8 cellular contexts compared by ENCODE assay signal in the genomic region with DNA sequence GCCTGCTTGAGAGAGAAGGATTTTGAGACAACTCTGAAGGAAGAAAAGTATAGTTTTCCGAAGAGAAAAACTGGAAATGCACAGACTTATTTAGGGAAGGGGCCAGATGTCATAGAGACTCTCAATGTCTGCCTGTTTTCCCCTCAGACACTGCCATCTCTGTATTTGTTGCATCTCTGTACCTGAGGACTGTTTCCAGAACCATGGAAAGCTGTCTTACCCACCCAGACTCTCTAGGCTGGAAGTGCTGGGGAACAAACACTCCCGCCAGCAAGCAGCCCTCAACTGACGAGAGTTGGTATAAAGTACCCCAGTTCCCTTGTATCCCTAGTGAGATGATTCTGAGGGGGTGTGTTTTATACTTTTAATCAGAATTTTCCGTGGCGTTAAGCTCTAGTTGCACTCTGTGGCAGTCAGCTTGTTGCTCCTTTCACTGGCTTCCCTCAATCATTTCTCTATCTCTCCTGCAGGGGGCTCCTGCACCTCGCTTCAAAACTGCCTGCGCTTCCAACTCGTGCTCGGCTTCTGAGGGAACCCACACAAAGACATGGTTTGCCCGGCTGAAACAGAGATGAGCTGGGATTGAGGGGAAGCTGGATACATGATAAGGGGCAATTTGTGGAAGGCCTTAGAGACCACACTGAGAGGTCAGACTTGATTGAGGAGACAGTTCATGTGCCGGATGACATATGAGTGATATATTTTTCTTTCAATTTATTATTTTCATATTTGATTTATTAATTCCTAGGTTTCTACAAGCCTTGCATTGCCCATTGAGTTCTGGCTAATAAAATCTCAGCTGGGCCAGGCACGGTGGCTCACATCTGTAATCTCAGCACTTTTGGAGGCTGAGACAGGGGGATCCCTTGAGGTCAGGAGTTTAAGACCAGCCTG. TPM values are rescaled to one million over a fixed set of nuclear protein-coding genes. Genes with fewer than 3 reads are reported as not detected.
DNase-seq lines count a peak whose midpoint lies in the region; ATAC-seq and TF ChIP-seq lines count a peak whose summit lies in the region.

No MANE protein-coding gene starts in this region.

- peak; percentile 64 to 73 for ATAC-seq in CD4-positive, CD25-positive, alpha-beta regulatory T cell (ENCODE audit: low read depth in 2 of 2)
- ATAC-seq in activated CD8-positive, alpha-beta T cell treated with anti-CD3 and anti-CD28 coated beads for 36 hours = peak; percentile 96
- peak; percentile 82 for ATAC-seq in effector memory CD8-positive, alpha-beta T cell (replicated peaks)

- peaks cover 0 to 2% (median 0%) of the 10 kb centered on the region in 7 donors for H3K9me3 Mint-ChIP-seq in CD4-positive, CD25-positive, alpha-beta regulatory T cell
- H3K9me3 Mint-ChIP-seq in activated CD8-positive, alpha-beta T cell treated with anti-CD3 and anti-CD28 coated beads for 36 hours = no peaks in the 10 kb centered on the region
- H3K9me3 Mint-ChIP-seq in effector memory CD8-positive, alpha-beta T cell = no peaks in the 10 kb centered on the region
- no peaks in the 10 kb centered on the region for H3K9me3 Mint-ChIP-seq in mesothelial cell of epicardium

- peak overlapping the region; percentile 42 for H3K4me3 ChIP-seq in CD4-positive, CD25-positive, alpha-beta regulatory T cell (ENCODE audit: low read depth, low read length)

- peaks cover 10% of the 10 kb centered on the region for H3K27me3 ChIP-seq in CD4-positive, CD25-positive, alpha-beta regulatory T cell (ENCODE audit: control insufficient read depth, insufficient read depth, low read length)

- peaks cover 4% of the 10 kb centered on the region for H3K4me1 ChIP-seq in CD4-positive, CD25-positive, alpha-beta regulatory T cell (ENCODE audit: control insufficient read depth, insufficient read depth, low read length, poor library complexity, severe bottlenecking)

- intact Hi-C loops in activated CD8-positive, alpha-beta T cell treated with anti-CD3 and anti-CD28 coated beads for 36 hours (cut with micrococcal nuclease) = no loop called here

- no peaks in the 10 kb centered on the region for H3K36me3 Mint-ChIP-seq in CD4-positive, CD25-positive, alpha-beta regulatory T cell
- no peaks in the 10 kb centered on the region for H3K36me3 Mint-ChIP-seq in activated CD8-positive, alpha-beta T cell treated with anti-CD3 and anti-CD28 coated beads for 36 hours (ENCODE audit: low read depth)
- no peaks in the 10 kb centered on the region for H3K36me3 Mint-ChIP-seq in effector memory CD8-positive, alpha-beta T cell (ENCODE audit: insufficient read depth)
- H3K36me3 Mint-ChIP-seq in mesothelial cell of epicardium = no peaks in the 10 kb centered on the region

- peak; percentile 66 for TF ChIP-seq CTCF in activated CD8-positive, alpha-beta T cell treated with anti-CD3 and anti-CD28 coated beads for 36 hours (IDR thresholded peaks at IDR 0.05)
- peak; percentile 71 for TF ChIP-seq CTCF in mesothelial cell of epicardium (IDR thresholded peaks at IDR 0.05; ENCODE audit: unreplicated experiment)

- H3K27ac Mint-ChIP-seq in CD4-positive, CD25-positive, alpha-beta regulatory T cell = no peak overlapping the region
- no peak overlapping the region for H3K27ac Mint-ChIP-seq in activated CD8-positive, alpha-beta T cell treated with anti-CD3 and anti-CD28 coated beads for 36 hours
- no peak overlapping the region for H3K27ac Mint-ChIP-seq in effector memory CD8-positive, alpha-beta T cell
- H3K27ac Mint-ChIP-seq in mesothelial cell of epicardium = no peak overlapping the region

- no peaks in the 10 kb centered on the region for H3K9me3 ChIP-seq in CD4-positive, CD25-positive, alpha-beta regulatory T cell (ENCODE audit: control insufficient read depth in 2 of 2, low read length in 2 of 2)

- H3K36me3 ChIP-seq in CD4-positive, CD25-positive, alpha-beta regulatory T cell (ENCODE audit: control insufficient read depth, insufficient read depth, low read length) = no peaks in the 10 kb centered on the region

- peaks cover 52% of the 10 kb centered on the region for H3K27me3 Mint-ChIP-seq in CD4-positive, CD25-positive, alpha-beta regulatory T cell
- H3K27me3 Mint-ChIP-seq in activated CD8-positive, alpha-beta T cell treated with anti-CD3 and anti-CD28 coated beads for 36 hours = peaks cover 19% of the 10 kb centered on the region
- peaks cover 41 to 56% of the 10 kb centered on the region in 2 donors for H3K27me3 Mint-ChIP-seq in effector memory CD8-positive, alpha-beta T cell
- peaks cover 34% of the 10 kb centered on the region for H3K27me3 Mint-ChIP-seq in mesothelial cell of epicardium (ENCODE audit: low read depth)

- no peak overlapping the region for H3K27ac ChIP-seq in CD4-positive, CD25-positive, alpha-beta regulatory T cell (ENCODE audit: insufficient read depth, low read length, poor library complexity, severe bottlenecking)

- H3K4me1 Mint-ChIP-seq in CD4-positive, CD25-positive, alpha-beta regulatory T cell = peaks cover 0 to 5% (median 2%) of the 10 kb centered on the region in 4 donors
- H3K4me1 Mint-ChIP-seq in activated CD8-positive, alpha-beta T cell treated with anti-CD3 and anti-CD28 coated beads for 36 hours (ENCODE audit: low read depth) = peaks cover 2% of the 10 kb centered on the region
- peaks cover 3 to 4% of the 10 kb centered on the region in 2 donors for H3K4me1 Mint-ChIP-seq in effector memory CD8-positive, alpha-beta T cell (ENCODE audit: low read depth in 2 of 2)
- H3K4me1 Mint-ChIP-seq in mesothelial cell of epicardium = peaks cover 2% of the 10 kb centered on the region

- DNase-seq in CD4-positive, CD25-positive, alpha-beta regulatory T cell = peak; percentile 23 to 73 (median 67)
- peak; percentile 41 for DNase-seq in HS-5 (ENCODE audit: low read depth)
- peak; percentile 63 for DNase-seq in NCI-H82 treated with DMSO at 0.1 percent for 48 hours (lab: John Stamatoyannopoulos, UW; ENCODE audit: unreplicated experiment)
- peak; percentile 68 for DNase-seq in activated CD8-positive, alpha-beta T cell treated with anti-CD3 and anti-CD28 coated beads for 36 hours
- DNase-seq in effector memory CD8-positive, alpha-beta T cell = peak; percentile 50 to 56 (median 55)
- peak; percentile 40 to 64 for DNase-seq in mesothelial cell of epicardium (ENCODE audit: low spot score in 2 of 2, unreplicated experiment in 2 of 2)
- peak; percentile 9 to 20 for DNase-seq in stimulated activated CD8-positive, alpha-beta memory T cell treated with anti-CD3 and anti-CD28 coated beads, Interleukin-2, amount 100 ng/mL, for 1 hour (ENCODE audit: low read depth in 2 of 2)
- DNase-seq in mesenteric fat pad (ENCODE audit: low spot score) = no peak

- CTCF ChIA-PET in activated CD8-positive, alpha-beta T cell treated with anti-CD3 and anti-CD28 coated beads for 36 hours (lab: Charles Lee) = interaction anchor here (0.6 to 6.8 kb wide), 67 partner anchors 8 to 686 kb away, joined by 3 to 105 read pairs (median 5); no protein-coding TSS in a partner anchor

- H3K4me3 Mint-ChIP-seq in CD4-positive, CD25-positive, alpha-beta regulatory T cell = no peak overlapping the region
- H3K4me3 Mint-ChIP-seq in activated CD8-positive, alpha-beta T cell treated with anti-CD3 and anti-CD28 coated beads for 36 hours = peak overlapping the region; percentile 15
- peak overlapping the region in 1 of 2 donors; percentile 35 for H3K4me3 Mint-ChIP-seq in effector memory CD8-positive, alpha-beta T cell
- H3K4me3 Mint-ChIP-seq in mesothelial cell of epicardium = no peak overlapping the region

- POLR2A ChIA-PET in activated CD8-positive, alpha-beta T cell treated with anti-CD3 and anti-CD28 coated beads for 36 hours (lab: Charles Lee) = interaction anchor here (1.0 kb wide), 1 partner anchor 102 kb away, joined by 3 read pairs; no protein-coding TSS in a partner anchor

RNA-seq across cellular contexts. Expression of a gene that starts 36.9 kb away (rescaled TPM):
- 14.7 TPM for total RNA-seq in CD4-positive, CD25-positive, alpha-beta regulatory T cell
- 1 to 10 TPM; 3.8 to 8.0 (median 5.0) TPM for polyA plus RNA-seq in CD4-positive, CD25-positive, alpha-beta regulatory T cell
- total RNA-seq in activated CD8-positive, alpha-beta T cell treated with anti-CD3 and anti-CD28 coated beads for 36 hours = 10 to 100 TPM; 37.0 to 37.2 TPM
- 19.4 to 20.0 TPM (median 19.7 TPM) in 3 replicates for total RNA-seq in mesothelial cell of epicardium
- 25.3 TPM for total RNA-seq in mesenteric fat pad
